ENCODE assay signal across 15 cellular contexts in the genomic region with DNA sequence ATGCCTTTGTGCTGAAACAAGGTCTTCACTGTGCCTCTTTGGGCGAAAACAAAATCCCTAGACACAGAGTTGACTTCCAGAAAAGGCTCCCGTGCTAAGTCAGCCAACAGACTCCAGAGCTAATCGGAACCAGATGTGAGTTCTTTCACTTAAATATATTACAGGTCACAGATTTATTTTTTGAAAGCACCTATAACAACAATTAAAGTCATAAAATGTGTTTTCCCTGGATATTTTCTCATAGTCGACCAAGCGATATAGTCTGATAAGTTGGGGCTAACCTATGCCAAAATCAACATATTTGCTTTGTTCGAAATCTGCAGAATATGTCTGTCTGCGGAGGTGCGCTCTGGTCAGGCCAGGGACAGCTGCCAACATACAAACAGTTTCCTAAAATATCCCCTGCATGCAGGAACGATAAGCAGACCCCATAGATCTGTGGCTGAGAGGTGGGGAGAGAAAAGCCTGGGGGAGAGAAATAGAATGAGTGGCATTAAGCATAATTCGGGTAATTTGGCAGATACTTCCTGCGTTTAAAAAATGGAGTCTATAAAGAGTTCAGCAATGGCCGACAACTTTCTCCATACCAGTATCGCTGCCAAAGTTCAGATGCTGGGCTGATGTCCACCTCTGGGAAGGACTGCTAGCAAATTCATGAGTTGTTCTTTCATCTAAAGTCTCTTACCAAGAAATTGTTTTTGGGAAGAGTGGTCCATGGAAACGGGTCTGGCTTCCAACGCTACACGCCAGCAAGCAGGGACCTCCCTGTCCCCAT. TPM values are rescaled to one million over a fixed set of nuclear protein-coding genes. Genes with fewer than 3 reads are reported as not detected.
DNase-seq lines count a peak whose midpoint lies in the region; ATAC-seq, FAIRE-seq and TF ChIP-seq lines count a peak whose summit lies in the region.
"Had no signal": no experiment of that assay in that cellular context is flagged by ENCODE, and none has a peak within 500 bp of the region (broad histone marks: within the 10 kb centered on the region; RNA-seq: fewer than 3 reads in every experiment).

No MANE protein-coding gene starts in this region.

- no peaks in the 10 kb centered on the region for H3K4me1 ChIP-seq in suprapubic skin

- no peaks in the 10 kb centered on the region for H3K27me3 ChIP-seq in suprapubic skin

- TF ChIP-seq CTCF in chondrocyte (IDR thresholded peaks at IDR 0.05) (no peak), suprapubic skin (IDR thresholded peaks at IDR 0.05) (no peak)

- TF ChIP-seq POLR2A in suprapubic skin (IDR thresholded peaks at IDR 0.05): no peak

- H3K27ac Mint-ChIP-seq in chondrocyte (ENCODE audit: unreplicated experiment): peak overlapping the region; percentile 83
- H3K27ac Mint-ChIP-seq: IgD-negative memory B cell had no signal

- peaks cover 7% of the 10 kb centered on the region for H3K36me3 Mint-ChIP-seq in chondrocyte (ENCODE audit: low read depth)
- H3K36me3 Mint-ChIP-seq: IgD-negative memory B cell had no signal

- peaks cover 11% of the 10 kb centered on the region for H3K9me3 Mint-ChIP-seq in chondrocyte (ENCODE audit: low read depth)
- H3K9me3 Mint-ChIP-seq: activated T-cell treated with anti-CD3 and anti-CD28 coated beads, Interleukin-2, amount 50 U/mL, for 4 hours had no signal

- DNase-seq in HCEC 1CT (peak; percentile 2), chondrocyte (ENCODE audit: low spot score) (no peak), iris pigment epithelial cell (ENCODE audit: low read depth) (peak; percentile 65), suprapubic skin (ENCODE audit: low spot score in 2 of 2) (no peak), NCI-H345 treated with DMSO at 0.1 percent for 48 hours (lab: John Stamatoyannopoulos, UW; ENCODE audit: unreplicated experiment) (no peak), GM19239 (ENCODE audit: insufficient read length, low spot score) (no peak)
- no peak for DNase-seq in activated CD4-positive, alpha-beta T cell treated with anti-CD3 and anti-CD28 coated beads for 48 hours
- DNase-seq: activated T-cell treated with anti-CD3 and anti-CD28 coated beads, Interleukin-2, amount 50 U/mL, for 4 hours; NCI-H2171 treated with DMSO at 0.1 percent for 48 hours; stimulated activated naive CD8-positive, alpha-beta T cell treated with anti-CD3 and anti-CD28 coated beads, Interleukin-15, Interleukin-2, amounts not matched to agents 100 U/mL and 50 U/mL, for 24 hours had no signal

- no peak for FAIRE-seq in GM19239 (lab: Jason Lieb, UNC)
- FAIRE-seq: D721Med had no signal

- no peaks in the 10 kb centered on the region for H3K27me3 Mint-ChIP-seq in chondrocyte (ENCODE audit: low read depth)

- 57% methylated on average over 16 of the region's 16 CpGs for WGBS in suprapubic skin

- TF ChIP-seq EP300 in suprapubic skin (IDR thresholded peaks at IDR 0.05): no peak

- no peaks in the 10 kb centered on the region for H3K9me3 ChIP-seq in suprapubic skin

- H3K27ac ChIP-seq in suprapubic skin: no peak overlapping the region

- no peak for ATAC-seq in HG02852 (IDR thresholded peaks at IDR 0.05; ENCODE audit: unreplicated experiment)
- ATAC-seq: activated T-cell treated with anti-CD3 and anti-CD28 coated beads, Interleukin-2, amount 50 U/mL, for 4 hours; GM12878; Panc1; stimulated activated naive CD8-positive, alpha-beta T cell treated with anti-CD3 and anti-CD28 coated beads, Interleukin-15, Interleukin-2, amounts not matched to agents 100 U/mL and 50 U/mL, for 24 hours had no signal

- H3K4me1 Mint-ChIP-seq in chondrocyte (ENCODE audit: low read depth): peaks cover 36% of the 10 kb centered on the region
- H3K4me1 Mint-ChIP-seq: IgD-negative memory B cell had no signal

- H3K4me3 Mint-ChIP-seq in chondrocyte (ENCODE audit: unreplicated experiment): peak overlapping the region; percentile 40
- H3K4me3 Mint-ChIP-seq: activated T-cell treated with anti-CD3 and anti-CD28 coated beads, Interleukin-2, amount 50 U/mL, for 4 hours; IgD-negative memory B cell had no signal

- H3K4me3 ChIP-seq in suprapubic skin: peak overlapping the region; percentile 1
- H3K4me3 ChIP-seq: GM12878 had no signal

- H3K36me3 ChIP-seq in suprapubic skin: no peaks in the 10 kb centered on the region

RNA-seq across cellular contexts. Expression of a gene that starts 50.8 kb away (rescaled TPM):
- total RNA-seq in chondrocyte (211 to 296 TPM (median 284 TPM) in 3 replicates), suprapubic skin (10 to 100 TPM in 3 of 4 donors, 1 to 10 TPM in 1; 9.5 to 18.3 (median 13.2) TPM)

Comparison
In these comparisons a context has a peak if more than half of its experiments do, and no peak if none do; other contexts are left out.
1. DNase-seq: peak in HCEC 1CT (single experiment) and iris pigment epithelial cell (single experiment); none in chondrocyte (single experiment), suprapubic skin (0 of 2), NCI-H345 treated with DMSO at 0.1 percent for 48 hours (single experiment), activated CD4-positive, alpha-beta T cell treated with anti-CD3 and anti-CD28 coated beads for 48 hours (single experiment) and GM19239 (single experiment).
2. RNA of a gene that starts 50.8 kb away (total RNA-seq): 211 to 296 TPM in chondrocyte; 9.5 to 18.3 TPM in suprapubic skin; every median in the first group is over 10 times any median in the second.